ENCODE assay signal across 5 cellular contexts in the genomic region with DNA sequence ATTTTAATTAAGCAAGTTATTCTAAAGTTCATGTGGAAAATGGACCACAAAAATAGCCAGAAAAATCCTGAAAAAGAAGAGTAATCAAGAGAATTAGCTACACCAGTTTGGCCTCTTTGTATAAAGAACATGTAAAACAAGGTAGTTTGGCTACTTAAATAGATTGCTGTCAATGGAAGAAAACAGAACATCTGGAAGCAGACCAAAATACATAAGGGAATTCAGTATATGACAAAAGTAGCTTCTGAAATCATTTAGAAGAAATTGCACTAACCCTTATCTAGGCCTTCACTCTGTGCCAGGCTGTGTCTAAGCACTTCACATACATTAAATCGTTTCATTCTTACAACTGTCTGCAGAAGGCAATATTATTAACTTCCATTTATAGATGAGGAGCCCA.
"Had no signal": no experiment of that assay in that cellular context is flagged by ENCODE, and none has a peak within 500 bp of the region (broad histone marks: within the 10 kb centered on the region; RNA-seq: fewer than 3 reads in every experiment).

No MANE protein-coding gene starts in this region.

- H3K4me1 ChIP-seq: HAP-1 had no signal

- H3K36me3 ChIP-seq: HAP-1 had no signal

- H3K4me3 ChIP-seq: HAP-1, K562 had no signal

- H3K9me3 ChIP-seq: HAP-1 had no signal

- DNase-seq: GOT3, H7, IMR-90 had no signal
